ENCODE assay signal across 30 cellular contexts in genomic region chr5:138554143-138554542, GRCh38. TPM values are rescaled to one million over a fixed set of nuclear protein-coding genes. Genes with fewer than 3 reads are reported as not detected.
DNase-seq lines count a peak whose midpoint lies in the region; ATAC-seq and TF ChIP-seq lines count a peak whose summit lies in the region.
"Had no signal": no experiment of that assay in that cellular context is flagged by ENCODE, and none has a peak within 500 bp of the region (broad histone marks: within the 10 kb centered on the region; RNA-seq: fewer than 3 reads in every experiment).

No MANE protein-coding gene starts in this region.

- H3K27me3 ChIP-seq in cardiac muscle cell = no peaks in the 10 kb centered on the region
- no peaks in the 10 kb centered on the region for H3K27me3 ChIP-seq in Panc1 (ENCODE audit: control insufficient read depth, insufficient read depth, low read length)
- H3K27me3 ChIP-seq in MG63 = no peaks in the 10 kb centered on the region
- H3K27me3 ChIP-seq: BE2C, brain microvascular endothelial cell, gastroesophageal sphincter, thyroid gland, uterus had no signal

- H3K9me3 Mint-ChIP-seq in immature natural killer cell = no peaks in the 10 kb centered on the region
- no peaks in the 10 kb centered on the region for H3K9me3 Mint-ChIP-seq in stimulated activated effector memory CD8-positive, alpha-beta T cell treated with anti-CD3 and anti-CD28 coated beads, Interleukin-12 subunit alpha, Interleukin-12 subunit beta, amount 100 ng/mL, for 72 hours
- H3K9me3 Mint-ChIP-seq: activated naive CD4-positive, alpha-beta T cell treated with anti-CD3 and anti-CD28 coated beads for 36 hours; activated T-helper 1 cell treated with anti-CD3 and anti-CD28 coated beads, Interleukin-12 subunit alpha, Interleukin-12 subunit beta, Interleukin-2, Interleukin-4 antibody, amounts not matched to agents 30 ng/mL and 10 ng/mL and 1 ng/mL, durations not matched to agents 14 hours and 24 hours and 36 hours; IgD-negative memory B cell had no signal

- no peak overlapping the region for H3K4me3 ChIP-seq in cardiac muscle cell
- H3K4me3 ChIP-seq in Panc1 (ENCODE audit: low read depth in 2 of 2, low read length in 2 of 2) = no peak overlapping the region
- no peak overlapping the region for H3K4me3 ChIP-seq in MG63
- H3K4me3 ChIP-seq: gastroesophageal sphincter, lower lobe of right lung, thyroid gland, uterus had no signal

- ATAC-seq in Panc1 (peak; percentile 23; the same call in 1 of the 2 replicates), HG02759 (IDR thresholded peaks at IDR 0.05; ENCODE audit: unreplicated experiment) (no peak)
- no peak for ATAC-seq in stimulated activated effector memory CD8-positive, alpha-beta T cell treated with anti-CD3 and anti-CD28 coated beads, Interleukin-12 subunit alpha, Interleukin-12 subunit beta, amount 100 ng/mL, for 72 hours
- ATAC-seq: activated CD8-positive, alpha-beta memory T cell treated with anti-CD3 and anti-CD28 coated beads, Interleukin-2, amount 10 ng/mL, durations not matched to agents 7 days and 5 days; gastroesophageal sphincter; lower lobe of right lung; stimulated activated naive CD8-positive, alpha-beta T cell treated with anti-CD3 and anti-CD28 coated beads, Interleukin-15, Interleukin-2, amounts not matched to agents 100 U/mL and 50 U/mL, for 24 hours had no signal

- POLR2A ChIA-PET in Panc1 (lab: Charles Lee) = no interaction called here

- no TSS peak for BruUV-seq in Panc1 (replicated peaks; lab: Mats Ljungman, UMichigan)

- DNase-seq in cardiac muscle cell (ENCODE audit: low read depth in 1 of 2, low spot score in 1 of 2) (no peak), cardiac septum (ENCODE audit: low spot score) (no peak), Panc1 (ENCODE audit: low read depth, low spot score) (no peak), immature natural killer cell (no peak), MG63 (no peak), inferior parietal cortex (ENCODE audit: extremely low spot score) (no peak)
- DNase-seq in stimulated activated effector memory CD8-positive, alpha-beta T cell treated with anti-CD3 and anti-CD28 coated beads, Interleukin-12 subunit alpha, Interleukin-12 subunit beta, amount 100 ng/mL, for 72 hours (ENCODE audit: low spot score in 2 of 2) = no peak
- DNase-seq: ACHN; activated CD4-positive, alpha-beta T cell treated with anti-CD3 and anti-CD28 coated beads, Interleukin-2, amount 50 U/mL, for 4 hours; activated CD4-positive, CD25-positive, alpha-beta regulatory T cell; activated CD8-positive, alpha-beta memory T cell treated with anti-CD3 and anti-CD28 coated beads, Interleukin-2, amount 10 ng/mL, durations not matched to agents 7 days and 5 days; activated naive CD4-positive, alpha-beta T cell treated with anti-CD3 and anti-CD28 coated beads for 36 hours; amniotic stem cell; BE2C; brain microvascular endothelial cell; DMS53; effector CD4-positive, alpha-beta T cell; HCEC 1CT; lower lobe of right lung; NCI-H1092; NCI-H187; small intestine; stimulated activated naive CD8-positive, alpha-beta T cell treated with anti-CD3 and anti-CD28 coated beads, Interleukin-15, Interleukin-2, amounts not matched to agents 100 U/mL and 50 U/mL, for 24 hours; thyroid gland; uterus had no signal

- peak overlapping the region; percentile 44 for H3K27ac ChIP-seq in cardiac muscle cell
- H3K27ac ChIP-seq in Panc1 (ENCODE audit: low read length) = no peak overlapping the region
- H3K27ac ChIP-seq: brain microvascular endothelial cell, gastroesophageal sphincter, lower lobe of right lung, parathyroid adenoma, thyroid gland, uterus had no signal

- H3K4me3 Mint-ChIP-seq in immature natural killer cell = no peak overlapping the region
- H3K4me3 Mint-ChIP-seq in stimulated activated effector memory CD8-positive, alpha-beta T cell treated with anti-CD3 and anti-CD28 coated beads, Interleukin-12 subunit alpha, Interleukin-12 subunit beta, amount 100 ng/mL, for 72 hours = no peak overlapping the region
- H3K4me3 Mint-ChIP-seq: activated CD8-positive, alpha-beta memory T cell treated with anti-CD3 and anti-CD28 coated beads, Interleukin-2, amount 10 ng/mL, durations not matched to agents 7 days and 5 days; activated naive CD4-positive, alpha-beta T cell treated with anti-CD3 and anti-CD28 coated beads for 36 hours; activated T-helper 1 cell treated with anti-CD3 and anti-CD28 coated beads, Interleukin-12 subunit alpha, Interleukin-12 subunit beta, Interleukin-2, Interleukin-4 antibody, amounts not matched to agents 30 ng/mL and 10 ng/mL and 1 ng/mL, durations not matched to agents 14 hours and 24 hours and 36 hours; IgD-negative memory B cell had no signal

- peaks cover 46% of the 10 kb centered on the region for H3K36me3 ChIP-seq in cardiac muscle cell
- peaks cover 44% of the 10 kb centered on the region for H3K36me3 ChIP-seq in Panc1 (ENCODE audit: control insufficient read depth, insufficient read depth, low read length)
- peaks cover 68% of the 10 kb centered on the region for H3K36me3 ChIP-seq in MG63
- H3K36me3 ChIP-seq: uterus had no signal

- H3K9me3 ChIP-seq in cardiac muscle cell (ENCODE audit: low read depth) = no peaks in the 10 kb centered on the region
- H3K9me3 ChIP-seq in Panc1 (ENCODE audit: control insufficient read depth, insufficient read depth, low read depth, low read length) = no peaks in the 10 kb centered on the region
- no peaks in the 10 kb centered on the region for H3K9me3 ChIP-seq in MG63
- H3K9me3 ChIP-seq: BE2C, gastroesophageal sphincter, lower lobe of right lung, thyroid gland, uterus had no signal

- peaks cover 0 to 7% (median 3%) of the 10 kb centered on the region in 3 donors for H3K27me3 Mint-ChIP-seq in immature natural killer cell (ENCODE audit: low read depth in 3 of 3)
- H3K27me3 Mint-ChIP-seq: activated CD8-positive, alpha-beta memory T cell treated with anti-CD3 and anti-CD28 coated beads, Interleukin-2, amount 10 ng/mL, durations not matched to agents 7 days and 5 days; IgD-negative memory B cell had no signal

- H3K4me1 ChIP-seq in cardiac muscle cell (ENCODE audit: low read depth) (no peaks in the 10 kb centered on the region), Panc1 (ENCODE audit: control insufficient read depth, insufficient read depth, low read length) (no peaks in the 10 kb centered on the region)
- H3K4me1 ChIP-seq: BE2C, lower lobe of right lung, uterus had no signal

- peaks cover 8 to 36% (median 29%) of the 10 kb centered on the region in 3 donors for H3K36me3 Mint-ChIP-seq in immature natural killer cell
- peaks cover 98% of the 10 kb centered on the region for H3K36me3 Mint-ChIP-seq in stimulated activated effector memory CD8-positive, alpha-beta T cell treated with anti-CD3 and anti-CD28 coated beads, Interleukin-12 subunit alpha, Interleukin-12 subunit beta, amount 100 ng/mL, for 72 hours
- H3K36me3 Mint-ChIP-seq: IgD-negative memory B cell had no signal

- TF ChIP-seq CTCF in cardiac muscle cell (IDR thresholded peaks at IDR 0.05; ENCODE audit: low read depth, low read length) = no peak
- TF ChIP-seq CTCF in Panc1 (IDR thresholded peaks at IDR 0.05) = no peak

- CTCF ChIA-PET in Panc1 (lab: Charles Lee) = no interaction called here

- peak overlapping the region in 5 of 6 donors; percentile 18 to 80 (median 77) for H3K27ac Mint-ChIP-seq in immature natural killer cell
- H3K27ac Mint-ChIP-seq in stimulated activated effector memory CD8-positive, alpha-beta T cell treated with anti-CD3 and anti-CD28 coated beads, Interleukin-12 subunit alpha, Interleukin-12 subunit beta, amount 100 ng/mL, for 72 hours = peak overlapping the region; percentile 27
- H3K27ac Mint-ChIP-seq: activated naive CD4-positive, alpha-beta T cell treated with anti-CD3 and anti-CD28 coated beads for 36 hours had no signal

- intact Hi-C loops in cardiac septum (cut with DNase I) = no loop called here
- intact Hi-C loops in Panc1 (cut with micrococcal nuclease; ENCODE audit: unreplicated experiment) = no loop called here

- in situ Hi-C loops in Panc1 (cut with HindIII; ENCODE audit: low pct_unique_long_range_greater_than_20kb, low sequenced_read_pairs) = no loop called here

- peaks cover 29 to 44% of the 10 kb centered on the region in 2 donors for H3K4me1 Mint-ChIP-seq in immature natural killer cell
- peaks cover 12% of the 10 kb centered on the region for H3K4me1 Mint-ChIP-seq in stimulated activated effector memory CD8-positive, alpha-beta T cell treated with anti-CD3 and anti-CD28 coated beads, Interleukin-12 subunit alpha, Interleukin-12 subunit beta, amount 100 ng/mL, for 72 hours

RNA-seq across cellular contexts. Expression of gene ETF1, which starts 11.1 kb away (rescaled TPM):
- 50.6 and 53.4 TPM in 2 replicates for total RNA-seq in cardiac muscle cell
- polyA plus RNA-seq in cardiac muscle cell = 31.2 and 37.2 TPM in 2 replicates
- total RNA-seq in cardiac septum = 86.8 TPM
- 168 TPM for total RNA-seq in Panc1 (2021; ENCODE audit: unreplicated experiment)
- polyA plus RNA-seq in Panc1 (2012; ENCODE audit: insufficient read length) = 82.6 TPM
- polyA plus RNA-seq in immature natural killer cell = 10 to 100 TPM; 30.0 to 38.2 (median 33.5) TPM
- total RNA-seq in MG63 (2014; rRNA removed; shearing (Covaris generic); ENCODE audit: low replicate concordance) = 222 and 276 TPM in 2 replicates

RNA-seq across cellular contexts. Expression of gene HSPA9, which starts 21.1 kb away (rescaled TPM):
- total RNA-seq in cardiac muscle cell = 292 and 298 TPM in 2 replicates
- polyA plus RNA-seq in cardiac muscle cell = 209 and 213 TPM in 2 replicates
- total RNA-seq in cardiac septum = 274 TPM
- 424 TPM for total RNA-seq in Panc1 (2021; ENCODE audit: unreplicated experiment)
- 499 TPM for polyA plus RNA-seq in Panc1 (2012; ENCODE audit: insufficient read length)
- polyA plus RNA-seq in immature natural killer cell = 100 to 1,000 TPM in 2 of 3 donors, 10 to 100 TPM in 1; 92.8 to 153 (median 145) TPM
- total RNA-seq in MG63 (2014; rRNA removed; shearing (Covaris generic); ENCODE audit: low replicate concordance) = 610 and 1,111 TPM in 2 replicates
